Comparison of ENCODE assay signal across 10 cellular contexts in the genomic region with DNA sequence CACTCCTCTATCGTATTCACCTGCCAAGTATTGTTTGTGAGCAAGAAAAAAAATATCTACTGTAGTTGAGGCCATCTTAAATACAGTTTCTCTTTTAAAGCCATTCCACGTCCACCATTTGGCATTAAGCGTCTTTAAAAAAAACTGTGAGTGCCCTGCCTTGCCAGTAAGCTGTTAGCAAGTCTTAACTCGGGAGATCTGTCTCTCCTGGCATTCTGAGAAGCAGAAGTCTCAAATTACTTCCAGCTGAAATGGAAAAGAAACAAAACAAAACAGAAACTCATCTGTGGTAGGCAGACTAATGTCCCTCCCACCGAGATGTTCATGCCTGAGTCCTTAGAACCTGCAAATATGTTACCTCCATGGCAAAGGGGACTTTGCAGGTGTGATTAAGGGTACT.
DNase-seq lines count a peak whose midpoint lies in the region; ATAC-seq, FAIRE-seq and TF ChIP-seq lines count a peak whose summit lies in the region.
"Had no signal": no experiment of that assay in that cellular context is flagged by ENCODE, and none has a peak within 500 bp of the region (broad histone marks: within the 10 kb centered on the region; RNA-seq: fewer than 3 reads in every experiment).

No MANE protein-coding gene starts in this region.

- 57% methylated on average over 5 of the region's 5 CpGs for WGBS in GM12878 (ENCODE audit: insufficient coverage, insufficient replicate concordance, low lambda C conversion rate, missing lambda C conversion rate)

- RAD21 ChIA-PET in GM12878 (lab: Charles Lee; ENCODE audit: unreplicated experiment) = interaction anchor here (1.0 kb wide), 1 partner anchor 230 kb away, joined by 3 read pairs; no protein-coding TSS in a partner anchor

- H3K9ac ChIP-seq in GM12878 (ENCODE audit: control insufficient read depth, insufficient read depth, low read length) = no peak overlapping the region
- no peak overlapping the region for H3K9ac ChIP-seq in iPS-20b (ENCODE audit: low read depth, low read length)

- no peak for TF ChIP-seq RAD21 in GM12878 (IDR thresholded peaks at IDR 0.05; ENCODE audit: insufficient read depth, low read depth, low read length)

- H3K9me3 ChIP-seq in GM12878 (replicated peaks; ENCODE audit: control insufficient read depth, insufficient read depth, low read length) (no peaks in the 10 kb centered on the region; the same call in 2 of the 3 replicates), iPS-20b (ENCODE audit: insufficient read depth, low read depth, low read length) (no peaks in the 10 kb centered on the region)

- TF ChIP-seq POLR2A in GM12878 (IDR thresholded peaks at IDR 0.05; ENCODE audit: low read depth, low read length) = no peak

- no peak for TF ChIP-seq CTCF in GM12878 (IDR thresholded peaks at IDR 0.05 in 2 of 3, conservative IDR thresholded peaks at IDR 0.05 in 1 of 3; ENCODE audit: control insufficient read depth in 2 of 3, extremely low read depth in 1 of 3, insufficient read depth in 1 of 3, low read depth in 3 of 3, low read length in 3 of 3)

- H3K4me2 ChIP-seq in GM12878 (ENCODE audit: control insufficient read depth, insufficient read depth) = peak overlapping the region; percentile 22; the same call in 1 of the 2 replicates

- no TSS peak for BruUV-seq in GM12878 (replicated peaks; lab: Mats Ljungman, UMichigan)

- H3K4me1 ChIP-seq in GM12878 (ENCODE audit: control insufficient read depth, insufficient read depth, low read length) (peaks cover 4% of the 10 kb centered on the region; the same call in 1 of the 2 replicates), iPS-20b (ENCODE audit: insufficient read depth, low read length) (peaks cover 20% of the 10 kb centered on the region)

- CTCF ChIA-PET in GM12878 (lab: Yijun Ruan, JAX) = interaction anchor here (1.0 to 2.0 kb wide), 4 partner anchors 34 to 301 kb away, joined by 3 to 5 read pairs (median 4); no protein-coding TSS in a partner anchor

- H3K27ac ChIP-seq in GM12878 (ENCODE audit: control insufficient read depth, insufficient read depth) = no peak overlapping the region
- H3K27ac ChIP-seq in iPS-20b (ENCODE audit: low read length) = no peak overlapping the region
- H3K27ac ChIP-seq in substantia nigra (ENCODE audit: low read depth, low read length, poor library complexity, severe bottlenecking) = peak overlapping the region; percentile 15

- H3K4me3 ChIP-seq in GM12878 = no peak overlapping the region
- peak overlapping the region; percentile 14; the same call in 1 of the 2 replicates for H3K4me3 ChIP-seq in iPS-20b (ENCODE audit: low read length)

- no peak for TF ChIP-seq EP300 in GM12878 (IDR thresholded peaks at IDR 0.05; ENCODE audit: borderline replicate concordance in 1 of 2, control insufficient read depth in 1 of 2, low read depth in 2 of 2, low read length in 2 of 2)

- H3K79me2 ChIP-seq in GM12878 (ENCODE audit: control insufficient read depth, insufficient read depth, low read length) = no peaks in the 10 kb centered on the region

- SMC1A ChIA-PET in GM12878 (lab: Charles Lee; ENCODE audit: uncharacterized antibody, unreplicated experiment) = interaction anchor here (0.7 to 2.1 kb wide), 5 partner anchors 11 to 374 kb away, joined by 3 to 6 read pairs (median 5); no protein-coding TSS in a partner anchor

- no peak for DNase-seq in GM12878 (ENCODE audit: low read depth, low spot score)
- DNase-seq in substantia nigra (lab: John Stamatoyannopoulos, UW) = no peak
- no peak for DNase-seq in activated gamma-delta T cell (lab: John Stamatoyannopoulos, UW)
- no peak for DNase-seq in DMS53 treated with DMSO at 0.1 percent for 48 hours (lab: John Stamatoyannopoulos, UW; ENCODE audit: unreplicated experiment)
- no peak for DNase-seq in NK-92 treated with Interleukin-12 subunit alpha and Interleukin-12 subunit beta, amount 100 ng/mL, for 24 hours (lab: John Stamatoyannopoulos, UW)
- DNase-seq: activated T-cell treated with anti-CD3 and anti-CD28 coated beads, Interleukin-2, amount 50 U/mL, for 24 hours; stimulated activated CD4-positive, alpha-beta T cell treated with anti-CD3 and anti-CD28 coated beads, Interleukin-1b, Interleukin-23, amount 100 ng/mL, for 48 hours had no signal

- intact Hi-C loops in GM12878 (cut with micrococcal nuclease; ENCODE audit: unreplicated experiment) = no loop called here

- no peak for FAIRE-seq in GM12878 (lab: Jason Lieb, UNC)

- POLR2A ChIA-PET in GM12878 (lab: Charles Lee) = no interaction called here

- no peaks in the 10 kb centered on the region for H4K20me1 ChIP-seq in GM12878 (ENCODE audit: control insufficient read depth, insufficient read depth)

- H3K27me3 ChIP-seq in GM12878 (replicated peaks in 1 of 2; ENCODE audit: control insufficient read depth in 2 of 2, insufficient read depth in 2 of 2, low read length in 1 of 2) = no peaks in the 10 kb centered on the region
- no peaks in the 10 kb centered on the region for H3K27me3 ChIP-seq in iPS-20b (ENCODE audit: insufficient read depth, low read length)

- H3K36me3 ChIP-seq in GM12878 (ENCODE audit: control insufficient read depth in 2 of 2, insufficient read depth in 2 of 2, low read length in 1 of 2) (no peaks in the 10 kb centered on the region), iPS-20b (ENCODE audit: insufficient read depth, low read depth, low read length) (no peaks in the 10 kb centered on the region)

- in situ Hi-C loops in GM12878 (cut with MboI) = no loop called here

- ATAC-seq in HG02610 (IDR thresholded peaks at IDR 0.05; ENCODE audit: unreplicated experiment) (peak; percentile 49), GM12878 (no peak), GM19324 (IDR thresholded peaks at IDR 0.05; ENCODE audit: low FRiP score, unreplicated experiment) (no peak)

- H2AFZ ChIP-seq in GM12878 (ENCODE audit: control insufficient read depth, low read depth, low read length) = peak overlapping the region; percentile 49; the same call in 1 of the 2 replicates

TF ChIP-seq in GM12878, 131 proteins besides CTCF, POLR2A, EP300 and RAD21:
- TF ChIP-seq ZSCAN29 (IDR thresholded peaks at IDR 0.05) (no peak), BACH1 (IDR thresholded peaks at IDR 0.05; ENCODE audit: borderline replicate concordance) (no peak), SIX5 (IDR thresholded peaks at IDR 0.05; ENCODE audit: low read depth, low read length, severe bottlenecking) (no peak), SUPT20H (IDR thresholded peaks at IDR 0.05; ENCODE audit: borderline replicate concordance, control insufficient read depth, low read depth, low read length) (no peak), NBN (IDR thresholded peaks at IDR 0.05) (no peak)
- TF ChIP-seq, protein P1, sequence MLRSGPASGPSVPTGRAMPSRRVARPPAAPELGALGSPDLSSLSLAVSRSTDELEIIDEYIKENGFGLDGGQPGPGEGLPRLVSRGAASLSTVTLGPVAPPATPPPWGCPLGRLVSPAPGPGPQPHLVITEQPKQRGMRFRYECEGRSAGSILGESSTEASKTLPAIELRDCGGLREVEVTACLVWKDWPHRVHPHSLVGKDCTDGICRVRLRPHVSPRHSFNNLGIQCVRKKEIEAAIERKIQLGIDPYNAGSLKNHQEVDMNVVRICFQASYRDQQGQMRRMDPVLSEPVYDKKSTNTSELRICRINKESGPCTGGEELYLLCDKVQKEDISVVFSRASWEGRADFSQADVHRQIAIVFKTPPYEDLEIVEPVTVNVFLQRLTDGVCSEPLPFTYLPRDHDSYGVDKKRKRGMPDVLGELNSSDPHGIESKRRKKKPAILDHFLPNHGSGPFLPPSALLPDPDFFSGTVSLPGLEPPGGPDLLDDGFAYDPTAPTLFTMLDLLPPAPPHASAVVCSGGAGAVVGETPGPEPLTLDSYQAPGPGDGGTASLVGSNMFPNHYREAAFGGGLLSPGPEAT (IDR thresholded peaks at IDR 0.05; ENCODE audit: low read depth) = no peak
- TF ChIP-seq, protein P2, sequence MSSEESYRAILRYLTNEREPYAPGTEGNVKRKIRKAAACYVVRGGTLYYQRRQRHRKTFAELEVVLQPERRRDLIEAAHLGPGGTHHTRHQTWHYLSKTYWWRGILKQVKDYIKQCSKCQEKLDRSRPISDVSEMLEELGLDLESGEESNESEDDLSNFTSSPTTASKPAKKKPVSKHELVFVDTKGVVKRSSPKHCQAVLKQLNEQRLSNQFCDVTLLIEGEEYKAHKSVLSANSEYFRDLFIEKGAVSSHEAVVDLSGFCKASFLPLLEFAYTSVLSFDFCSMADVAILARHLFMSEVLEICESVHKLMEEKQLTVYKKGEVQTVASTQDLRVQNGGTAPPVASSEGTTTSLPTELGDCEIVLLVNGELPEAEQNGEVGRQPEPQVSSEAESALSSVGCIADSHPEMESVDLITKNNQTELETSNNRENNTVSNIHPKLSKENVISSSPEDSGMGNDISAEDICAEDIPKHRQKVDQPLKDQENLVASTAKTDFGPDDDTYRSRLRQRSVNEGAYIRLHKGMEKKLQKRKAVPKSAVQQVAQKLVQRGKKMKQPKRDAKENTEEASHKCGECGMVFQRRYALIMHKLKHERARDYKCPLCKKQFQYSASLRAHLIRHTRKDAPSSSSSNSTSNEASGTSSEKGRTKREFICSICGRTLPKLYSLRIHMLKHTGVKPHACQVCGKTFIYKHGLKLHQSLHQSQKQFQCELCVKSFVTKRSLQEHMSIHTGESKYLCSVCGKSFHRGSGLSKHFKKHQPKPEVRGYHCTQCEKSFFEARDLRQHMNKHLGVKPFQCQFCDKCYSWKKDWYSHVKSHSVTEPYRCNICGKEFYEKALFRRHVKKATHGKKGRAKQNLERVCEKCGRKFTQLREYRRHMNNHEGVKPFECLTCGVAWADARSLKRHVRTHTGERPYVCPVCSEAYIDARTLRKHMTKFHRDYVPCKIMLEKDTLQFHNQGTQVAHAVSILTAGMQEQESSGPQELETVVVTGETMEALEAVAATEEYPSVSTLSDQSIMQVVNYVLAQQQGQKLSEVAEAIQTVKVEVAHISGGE (CRISPR knock-in tag; IDR thresholded peaks at IDR 0.05) = no peak
